ENCODE assay signal across 18 cellular contexts in the genomic region with DNA sequence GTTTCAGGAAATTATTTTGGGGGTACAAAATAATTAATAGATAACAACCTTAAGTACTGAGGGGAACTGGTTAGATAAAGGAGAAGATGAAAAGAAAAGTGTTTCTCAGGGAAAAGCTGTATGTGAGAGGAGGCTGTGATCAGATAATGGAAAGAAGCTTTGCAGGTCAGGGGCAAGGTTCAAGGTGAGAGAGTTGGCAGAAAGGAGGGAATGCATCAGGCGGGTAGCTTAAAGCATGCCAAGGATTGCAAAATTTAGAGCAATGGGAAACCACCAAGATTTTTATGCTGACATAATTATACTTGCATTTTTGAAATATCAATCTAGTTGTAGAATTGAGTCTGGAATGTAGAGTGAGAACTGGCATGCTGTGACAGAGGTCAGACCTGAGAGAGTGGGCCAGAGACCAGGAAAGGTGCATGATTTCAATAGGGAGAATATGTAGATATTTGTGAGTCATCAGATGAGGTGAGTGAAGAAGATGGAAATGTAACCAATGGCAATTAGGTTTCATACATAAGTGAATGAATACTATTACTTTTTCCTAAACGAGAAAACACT.
A peak's percentile ranks its signal among the peaks of the same experiment; 100 is the strongest.
DNase-seq lines count a peak whose midpoint lies in the region; ATAC-seq and TF ChIP-seq lines count a peak whose summit lies in the region.
"Had no signal": no experiment of that assay in that cellular context is flagged by ENCODE, and none has a peak within 500 bp of the region (broad histone marks: within the 10 kb centered on the region; RNA-seq: fewer than 3 reads in every experiment).

No MANE protein-coding gene starts in this region.

- no peaks in the 10 kb centered on the region for H3K27me3 ChIP-seq in breast epithelium
- no peaks in the 10 kb centered on the region for H3K27me3 ChIP-seq in right lobe of liver
- H3K27me3 ChIP-seq: BLaER1 had no signal

- ATAC-seq in right lobe of liver (peak; percentile 54 to 98 (median 94)), natural killer cell (no peak)
- ATAC-seq: A549, GM23338 had no signal

- intact Hi-C loops in MCF 10A (cut with micrococcal nuclease) = no loop called here
- intact Hi-C loops in breast epithelium (cut with DNase I; ENCODE audit: low total_unique reads) = no loop called here
- intact Hi-C loops in right lobe of liver (cut with DNase I) = no loop called here
- intact Hi-C loops in natural killer cell (cut with micrococcal nuclease) = no loop called here

- peaks cover 9% of the 10 kb centered on the region for H3K4me1 Mint-ChIP-seq in MCF 10A (ENCODE audit: insufficient read depth, unreplicated experiment)
- no peaks in the 10 kb centered on the region for H3K4me1 Mint-ChIP-seq in natural killer cell
- H3K4me1 Mint-ChIP-seq: CD14-positive monocyte; CD4-positive, alpha-beta memory T cell had no signal

- POLR2A ChIA-PET in MCF 10A (lab: Yijun Ruan, JAX) = no interaction called here

- H3K4me1 ChIP-seq in breast epithelium (no peaks in the 10 kb centered on the region), right lobe of liver (no peaks in the 10 kb centered on the region)
- H3K4me1 ChIP-seq: BLaER1 had no signal

- no peaks in the 10 kb centered on the region for H3K9me3 Mint-ChIP-seq in MCF 10A (ENCODE audit: unreplicated experiment)
- H3K9me3 Mint-ChIP-seq in natural killer cell = peaks cover 5 to 18% of the 10 kb centered on the region in 2 donors
- H3K9me3 Mint-ChIP-seq: GM23338 had no signal

- no peaks in the 10 kb centered on the region for H3K36me3 Mint-ChIP-seq in MCF 10A (ENCODE audit: insufficient read depth, unreplicated experiment)
- no peaks in the 10 kb centered on the region for H3K36me3 Mint-ChIP-seq in natural killer cell
- H3K36me3 Mint-ChIP-seq: CD14-positive monocyte; CD4-positive, alpha-beta memory T cell had no signal

- no TSS peak for BruUV-seq in MCF 10A (replicated peaks; lab: Mats Ljungman, UMichigan)

- H3K4me3 ChIP-seq in breast epithelium = no peak overlapping the region
- H3K4me3 ChIP-seq in epithelial cell of esophagus (ENCODE audit: low read length) = no peak overlapping the region
- H3K4me3 ChIP-seq in right lobe of liver = no peak overlapping the region
- H3K4me3 ChIP-seq: A549, BLaER1, GM23338 had no signal

- H3K27ac Mint-ChIP-seq in MCF 10A (ENCODE audit: low read depth, unreplicated experiment) = no peak overlapping the region
- H3K27ac Mint-ChIP-seq in natural killer cell = no peak overlapping the region
- H3K27ac Mint-ChIP-seq: CD14-positive monocyte; CD4-positive, alpha-beta memory T cell; GM23338 had no signal

- no peak overlapping the region for H3K27ac ChIP-seq in breast epithelium
- no peak overlapping the region for H3K27ac ChIP-seq in right lobe of liver
- H3K27ac ChIP-seq: 22Rv1, A549, BLaER1 had no signal

- no peak overlapping the region for H3K4me3 Mint-ChIP-seq in MCF 10A (ENCODE audit: unreplicated experiment)
- no peak overlapping the region for H3K4me3 Mint-ChIP-seq in natural killer cell
- H3K4me3 Mint-ChIP-seq: CD14-positive monocyte; CD4-positive, alpha-beta memory T cell; GM23338 had no signal

- no peaks in the 10 kb centered on the region for H3K9me3 ChIP-seq in breast epithelium
- no peaks in the 10 kb centered on the region for H3K9me3 ChIP-seq in right lobe of liver
- H3K9me3 ChIP-seq: A549, BLaER1 had no signal

- H3K36me3 ChIP-seq in breast epithelium (no peaks in the 10 kb centered on the region), right lobe of liver (no peaks in the 10 kb centered on the region)
- H3K36me3 ChIP-seq: BLaER1 had no signal

- WGBS in right lobe of liver (ENCODE audit: insufficient coverage, low coverage, low lambda C conversion rate, missing lambda C conversion rate) = 30% methylated on average over 2 of the region's 2 CpGs

- TF ChIP-seq CTCF in MCF 10A (IDR thresholded peaks at IDR 0.05; ENCODE audit: unreplicated experiment) (no peak), breast epithelium (IDR thresholded peaks at IDR 0.05) (no peak), epithelial cell of esophagus (IDR thresholded peaks at IDR 0.05; ENCODE audit: insufficient read depth, low read depth, low read length, missing control alignments) (no peak), right lobe of liver (IDR thresholded peaks at IDR 0.05) (no peak), natural killer cell (IDR thresholded peaks at IDR 0.05) (no peak)

- CTCF ChIA-PET in MCF 10A (lab: Yijun Ruan, JAX) = no interaction called here

- no peaks in the 10 kb centered on the region for H3K27me3 Mint-ChIP-seq in MCF 10A (ENCODE audit: insufficient read depth, unreplicated experiment)
- H3K27me3 Mint-ChIP-seq in natural killer cell (ENCODE audit: low read depth in 2 of 2) = no peaks in the 10 kb centered on the region
- H3K27me3 Mint-ChIP-seq: CD4-positive, alpha-beta memory T cell had no signal

- TF ChIP-seq POLR2A in breast epithelium (IDR thresholded peaks at IDR 0.05) = no peak
- TF ChIP-seq POLR2A in right lobe of liver (IDR thresholded peaks at IDR 0.05) = no peak

- DNase-seq in MCF 10A (ENCODE audit: unreplicated experiment) (peak; percentile 30), breast epithelium (ENCODE audit: low spot score in 2 of 2) (no peak), amniotic epithelial cell (ENCODE audit: low read depth) (peak; percentile 1), epithelial cell of esophagus (ENCODE audit: low read depth) (peak; percentile 22), right lobe of liver (peak in 1 of 3 donors; percentile 47), SIG-M5 (lab: John Stamatoyannopoulos, UW) (no peak), islet precursor cell (no peak), natural killer cell (no peak)
- DNase-seq: CD4-positive, alpha-beta memory T cell; DMS153; DMS79; GDM1; HCEC 1CT had no signal

Comparison
In these comparisons a context has a peak if more than half of its experiments do, and no peak if none do; other contexts are left out.
1. DNase-seq: peak in MCF 10A (single experiment), amniotic epithelial cell (single experiment) and epithelial cell of esophagus (single experiment); none in breast epithelium (0 of 2), SIG-M5 (single experiment), islet precursor cell (single experiment) and natural killer cell (single experiment).
2. ATAC-seq: peak in right lobe of liver (4 of 4); none in natural killer cell (0 of 3).